Comparison of ENCODE assay signal across 10 cellular contexts in the genomic region with DNA sequence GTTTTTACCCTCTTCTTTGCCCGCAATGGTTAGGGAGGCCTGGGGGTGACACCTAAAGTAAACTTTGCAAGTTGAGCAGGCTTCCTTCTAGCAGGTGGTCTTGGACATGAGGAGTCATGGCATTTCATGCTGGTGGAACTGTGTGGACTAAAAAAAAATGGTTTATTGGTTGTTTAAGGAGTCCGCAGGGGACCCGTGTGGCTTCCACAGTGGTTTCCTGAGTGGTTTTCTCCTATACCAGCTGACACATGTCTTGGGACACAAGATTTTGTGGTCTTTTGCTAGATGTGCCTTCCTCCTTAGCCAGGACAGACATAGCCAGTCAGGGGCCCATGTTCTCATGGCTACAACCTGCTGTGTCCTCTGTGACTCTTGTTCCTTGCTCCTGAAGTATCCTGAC. TPM values are rescaled to one million over a fixed set of nuclear protein-coding genes. Genes with fewer than 3 reads are reported as not detected.
DNase-seq lines count a peak whose midpoint lies in the region; TF ChIP-seq lines count a peak whose summit lies in the region.
"Had no signal": no experiment of that assay in that cellular context is flagged by ENCODE, and none has a peak within 500 bp of the region (broad histone marks: within the 10 kb centered on the region; RNA-seq: fewer than 3 reads in every experiment).

No MANE protein-coding gene starts in this region.

- no peak overlapping the region for H2BK120ac ChIP-seq in mesendoderm (ENCODE audit: low read depth, low read length)

- H3K9me3 Mint-ChIP-seq in HFFc6: no peaks in the 10 kb centered on the region

- no peak overlapping the region for H3K23ac ChIP-seq in mesendoderm (ENCODE audit: low read length)

- peaks cover 22% of the 10 kb centered on the region for H3K79me2 ChIP-seq in mesendoderm (ENCODE audit: control insufficient read depth, insufficient read depth, low read length)

- H3K4me1 ChIP-seq in adipocyte (ENCODE audit: control insufficient read depth, insufficient read depth, low read length): peaks cover 19% of the 10 kb centered on the region
- H3K4me1 ChIP-seq in mesendoderm (ENCODE audit: control insufficient read depth, low read depth, low read length): peaks cover 2% of the 10 kb centered on the region

- H3K79me1 ChIP-seq in mesendoderm (ENCODE audit: low read length): peaks cover 11% of the 10 kb centered on the region

- H3K4me1 Mint-ChIP-seq in HFFc6 (ENCODE audit: low read depth): peaks cover 28% of the 10 kb centered on the region

- H3K4me2 ChIP-seq in mesendoderm (ENCODE audit: low read length): no peak overlapping the region

- peak overlapping the region; percentile 98 for H3K4me3 Mint-ChIP-seq in HFFc6

- H3K4me3 ChIP-seq in AG10803 (ENCODE audit: low read length) (peak overlapping the region; percentile 87), adipocyte (ENCODE audit: low read length) (peak overlapping the region; percentile 98), mesendoderm (ENCODE audit: low read length) (no peak overlapping the region)

- H3K4ac ChIP-seq in mesendoderm (ENCODE audit: low read depth, low read length): no peak overlapping the region

- peaks cover 26% of the 10 kb centered on the region for H3K36me3 Mint-ChIP-seq in HFFc6 (ENCODE audit: low read depth)

- 0 out of 2 replicates have a peak, but pooled peaks cover 6% of the 10 kb centered on the region for H3K27me3 Mint-ChIP-seq in HFFc6 (ENCODE audit: insufficient read depth)

- H3K27ac ChIP-seq in mesendoderm (ENCODE audit: low read depth, low read length): no peak overlapping the region

- peaks cover 33% of the 10 kb centered on the region for H3K36me3 ChIP-seq in adipocyte (ENCODE audit: control insufficient read depth, insufficient read depth, low read length, severe bottlenecking)
- peaks cover 3% of the 10 kb centered on the region for H3K36me3 ChIP-seq in mesendoderm (ENCODE audit: control insufficient read depth, insufficient read depth, low read length)

- H3K9me3 ChIP-seq in adipocyte (ENCODE audit: control insufficient read depth, low read length): no peaks in the 10 kb centered on the region

- no peak overlapping the region for H2BK5ac ChIP-seq in mesendoderm (ENCODE audit: low read length)

- no CpG with 5 or more reads among the region's 3 CpGs for WGBS in mesendoderm (ENCODE audit: extremely low coverage, insufficient coverage, low lambda C conversion rate)

- no peak overlapping the region for H4K8ac ChIP-seq in mesendoderm (ENCODE audit: low read depth, low read length)

- H2BK15ac ChIP-seq in mesendoderm (replicated peaks; ENCODE audit: low read depth): no peak overlapping the region

- no peak overlapping the region for H3K56ac ChIP-seq in mesendoderm (ENCODE audit: low read length)

- H2AK5ac ChIP-seq in mesendoderm (ENCODE audit: low read length): no peak overlapping the region

- no peak overlapping the region for H4K5ac ChIP-seq in mesendoderm (ENCODE audit: low read length)

- H3K9ac ChIP-seq in adipocyte (ENCODE audit: low read length) (peak overlapping the region; percentile 97), mesendoderm (ENCODE audit: low read length) (peak overlapping the region; percentile 1)

- H3K27me3 ChIP-seq in adipocyte (replicated peaks; ENCODE audit: control insufficient read depth, insufficient read depth, low read length) (no peaks in the 10 kb centered on the region), mesendoderm (ENCODE audit: insufficient read depth, low read length, poor library complexity) (no peaks in the 10 kb centered on the region)

- H3K18ac ChIP-seq in mesendoderm (ENCODE audit: low read length): no peak overlapping the region

- no peak for TF ChIP-seq CTCF in AG10803 (conservative IDR thresholded peaks at IDR 0.05; ENCODE audit: low read length)
- no peak for TF ChIP-seq CTCF in HFFc6 (IDR thresholded peaks at IDR 0.05)

- H3K27ac Mint-ChIP-seq in HFFc6: peak overlapping the region; percentile 57; the same call in 1 of the 2 replicates

- DNase-seq in AG10803 (ENCODE audit: low read depth) (no peak), HFFc6 (no peak), adipocyte (ENCODE audit: low read depth) (no peak), mesendoderm (no peak), COR-L47 (lab: John Stamatoyannopoulos, UW) (no peak), mesenteric fat pad (ENCODE audit: low spot score) (no peak), DMS79 treated with DMSO at 0.1 percent for 48 hours (lab: John Stamatoyannopoulos, UW) (no peak), NCI-H2227 (lab: John Stamatoyannopoulos, UW; ENCODE audit: unreplicated experiment) (no peak)
- DNase-seq: left colon, NCI-H748 treated with DMSO at 0.1 percent for 48 hours had no signal

RNA-seq across cellular contexts. Expression of gene ZNF543, which starts 1.5 kb away (rescaled TPM):
- total RNA-seq in HFFc6 (2021; fragmentation: NEBNext Ultra II Directional; extraction: Animal tissue kit (Norgen Biotek cat#: 25700)): 1 to 10 TPM; 4.6 to 5.2 (median 4.8) TPM
- polyA plus RNA-seq in mesendoderm (2013, experiment 1 of 2): 2.7 TPM
- polyA plus RNA-seq in mesendoderm (2013, experiment 2 of 2): 2.6 TPM
- total RNA-seq in mesenteric fat pad: 5.3 TPM

RNA-seq across cellular contexts. Expression of gene ZNF304, which starts 29.3 kb away (rescaled TPM):
- total RNA-seq in HFFc6 (2021; fragmentation: NEBNext Ultra II Directional; extraction: Animal tissue kit (Norgen Biotek cat#: 25700)): 1 to 10 TPM; 7.1 to 8.1 (median 7.7) TPM
- 4.1 TPM for polyA plus RNA-seq in mesendoderm (2013, experiment 1 of 2)
- 4.1 TPM for polyA plus RNA-seq in mesendoderm (2013, experiment 2 of 2)
- total RNA-seq in mesenteric fat pad: 7.4 TPM

RNA-seq across cellular contexts. Expression of gene ZNF460, which starts 41.5 kb away (rescaled TPM):
- total RNA-seq in HFFc6 (2021; fragmentation: NEBNext Ultra II Directional; extraction: Animal tissue kit (Norgen Biotek cat#: 25700)): 10 to 100 TPM; 17.3 to 39.5 (median 22.2) TPM
- 3.2 TPM for polyA plus RNA-seq in mesendoderm (2013, experiment 1 of 2)
- 3.0 TPM for polyA plus RNA-seq in mesendoderm (2013, experiment 2 of 2)
- 50.3 TPM for total RNA-seq in mesenteric fat pad

RNA-seq across cellular contexts. Expression of gene TRAPPC2B, which starts 41.6 kb away (rescaled TPM):
- 1 to 10 TPM; 7.3 to 8.5 (median 8.2) TPM for total RNA-seq in HFFc6 (2021; fragmentation: NEBNext Ultra II Directional; extraction: Animal tissue kit (Norgen Biotek cat#: 25700))
- 13.8 TPM for polyA plus RNA-seq in mesendoderm (2013, experiment 1 of 2)
- 13.4 TPM for polyA plus RNA-seq in mesendoderm (2013, experiment 2 of 2)
- 10.3 TPM for total RNA-seq in mesenteric fat pad

RNA-seq across cellular contexts. Expression of gene ZNF547, which starts 41.6 kb away (rescaled TPM):
- total RNA-seq in HFFc6 (2021; fragmentation: NEBNext Ultra II Directional; extraction: Animal tissue kit (Norgen Biotek cat#: 25700)): 1 to 10 TPM; 1.5 to 2.9 (median 1.7) TPM
- polyA plus RNA-seq in mesendoderm (2013, experiment 1 of 2): 0.49 TPM
- 0.67 TPM for polyA plus RNA-seq in mesendoderm (2013, experiment 2 of 2)
- 2.2 TPM for total RNA-seq in mesenteric fat pad
